1 cellular context compared by ENCODE assay signal in genomic region chr22:16844529-16844928, GRCh38.
TF ChIP-seq lines count a peak whose summit lies in the region.

No MANE protein-coding gene starts in this region.

TF ChIP-seq in HCT116, 20 proteins besides CTCF, POLR2A, EP300 and RAD21 (continued from another document):
- TF ChIP-seq REST (IDR thresholded peaks at IDR 0.05; ENCODE audit: low read depth) (no peak), SRF (IDR thresholded peaks at IDR 0.05; ENCODE audit: low read depth) (no peak), ZBTB33 (IDR thresholded peaks at IDR 0.05; ENCODE audit: extremely low read depth, insufficient replicate concordance, low read length) (no peak), TCF7L2 (IDR thresholded peaks at IDR 0.05; ENCODE audit: borderline replicate concordance, extremely low read depth, insufficient read depth, insufficient read length) (no peak), POLR2AphosphoS5 (IDR thresholded peaks at IDR 0.05; ENCODE audit: low read depth, low read length) (no peak), YY1 (IDR thresholded peaks at IDR 0.05; ENCODE audit: extremely low read depth, insufficient replicate concordance, low read depth, low read length) (no peak), ZNF274 (IDR thresholded peaks at IDR 0.05; ENCODE audit: low read depth, low read length) (no peak), JUND (IDR thresholded peaks at IDR 0.05) (no peak), EZH2 (IDR thresholded peaks at IDR 0.05) (no peak), SIN3A (IDR thresholded peaks at IDR 0.05; ENCODE audit: low read depth) (no peak), EGR1 (IDR thresholded peaks at IDR 0.05; ENCODE audit: low read depth) (no peak), EZH2phosphoT487 (IDR thresholded peaks at IDR 0.05; ENCODE audit: borderline replicate concordance) (no peak), SP1 (IDR thresholded peaks at IDR 0.05; ENCODE audit: low read depth) (no peak), ATF3 (IDR thresholded peaks at IDR 0.05) (no peak)
